In genomic region chr12:67482751-67483661, GRCh38 we compare ENCODE assay signal across 8 cellular contexts.
DNase-seq lines count a peak whose midpoint lies in the region; ATAC-seq, FAIRE-seq and TF ChIP-seq lines count a peak whose summit lies in the region.

No MANE protein-coding gene starts in this region.

- H3K9ac ChIP-seq in kidney (ENCODE audit: low read length in 2 of 2) = no peak overlapping the region

- no peak overlapping the region for H3K4me3 Mint-ChIP-seq in activated naive CD4-positive, alpha-beta T cell treated with anti-CD3 and anti-CD28 coated beads, Interleukin-2, amount 50 U/mL, for 24 hours

- peaks cover 2% of the 10 kb centered on the region for H3K36me3 Mint-ChIP-seq in activated naive CD4-positive, alpha-beta T cell treated with anti-CD3 and anti-CD28 coated beads, Interleukin-2, amount 50 U/mL, for 24 hours

- peak overlapping the region; percentile 26 for H3K27ac Mint-ChIP-seq in activated naive CD4-positive, alpha-beta T cell treated with anti-CD3 and anti-CD28 coated beads, Interleukin-2, amount 50 U/mL, for 24 hours

- H3K27ac ChIP-seq in kidney (ENCODE audit: low read depth in 2 of 2, low read length in 2 of 2) = no peak overlapping the region

- peaks cover 0 to under 1% of the 10 kb centered on the region in 2 donors for H3K9me3 ChIP-seq in kidney (ENCODE audit: control insufficient read depth in 1 of 2, low read length in 2 of 2)

- H3K4me1 ChIP-seq in kidney (ENCODE audit: control insufficient read depth in 1 of 2, insufficient read depth in 1 of 2, low read depth in 1 of 2, low read length in 2 of 2) = no peaks in the 10 kb centered on the region

- no peak for FAIRE-seq in kidney (lab: Jason Lieb, UNC)

- TF ChIP-seq CTCF in kidney (IDR thresholded peaks at IDR 0.05; ENCODE audit: borderline replicate concordance, extremely low read depth, insufficient read depth) = no peak

- intact Hi-C loops in kidney (cut with DNase I) = no loop called here

- no peaks in the 10 kb centered on the region for H3K36me3 ChIP-seq in kidney (ENCODE audit: control insufficient read depth in 1 of 2, insufficient read depth in 2 of 2, low read length in 2 of 2)

- H3K9me3 Mint-ChIP-seq in activated naive CD4-positive, alpha-beta T cell treated with anti-CD3 and anti-CD28 coated beads, Interleukin-2, amount 50 U/mL, for 24 hours = no peaks in the 10 kb centered on the region

- ATAC-seq in HG03354 (IDR thresholded peaks at IDR 0.05; ENCODE audit: poor library complexity, severe bottlenecking, unreplicated experiment) (peak; percentile 52), HG03439 (IDR thresholded peaks at IDR 0.05; ENCODE audit: unreplicated experiment) (no peak)

- no peak overlapping the region for H3K4me3 ChIP-seq in kidney (ENCODE audit: low read length in 2 of 2)

- peaks cover 42% of the 10 kb centered on the region for H3K4me1 Mint-ChIP-seq in activated naive CD4-positive, alpha-beta T cell treated with anti-CD3 and anti-CD28 coated beads, Interleukin-2, amount 50 U/mL, for 24 hours

- DNase-seq in NCI-H2171 treated with DMSO at 0.1 percent for 48 hours (lab: John Stamatoyannopoulos, UW) = peak; percentile 41
- DNase-seq in NCI-H2171 (lab: John Stamatoyannopoulos, UW) = no peak
- DNase-seq in SHP77 (lab: John Stamatoyannopoulos, UW) = peak; percentile 64 to 67
- peak; percentile 90 for DNase-seq in kidney
- peak; percentile 16 to 41 (median 24) for DNase-seq in stimulated activated CD4-positive, alpha-beta T cell treated with anti-CD3 and anti-CD28 coated beads, TNF-alpha, amount 100 ng/mL, for 24 hours (ENCODE audit: low read depth in 3 of 3)

- H3K27me3 Mint-ChIP-seq in activated naive CD4-positive, alpha-beta T cell treated with anti-CD3 and anti-CD28 coated beads, Interleukin-2, amount 50 U/mL, for 24 hours = no peaks in the 10 kb centered on the region
